In genomic region chr6:127768745-127769144, GRCh38 we compare ENCODE assay signal across 22 cellular contexts.
"Had no signal": no experiment of that assay in that cellular context is flagged by ENCODE, and none has a peak within 500 bp of the region (broad histone marks: within the 10 kb centered on the region; RNA-seq: fewer than 3 reads in every experiment).

No MANE protein-coding gene starts in this region.

- H3K4me3 Mint-ChIP-seq: activated CD8-positive, alpha-beta memory T cell treated with anti-CD3 and anti-CD28 coated beads, Interleukin-2, amount 10 ng/mL, durations not matched to agents 7 days and 5 days; activated T-cell treated with anti-CD3 and anti-CD28 coated beads, Interleukin-2, amount 50 U/mL, for 4 hours had no signal

- H3K9me3 ChIP-seq: breast epithelium had no signal

- H3K27me3 ChIP-seq: breast epithelium had no signal

- H3K36me3 ChIP-seq: breast epithelium, WERI-Rb-1 had no signal

- H3K27me3 Mint-ChIP-seq: activated CD8-positive, alpha-beta memory T cell treated with anti-CD3 and anti-CD28 coated beads, Interleukin-2, amount 10 ng/mL, durations not matched to agents 7 days and 5 days had no signal

- H3K4me3 ChIP-seq: breast epithelium had no signal

- H3K27ac ChIP-seq: breast epithelium, WERI-Rb-1 had no signal

- ATAC-seq: activated CD8-positive, alpha-beta memory T cell treated with anti-CD3 and anti-CD28 coated beads, Interleukin-2, amount 10 ng/mL, durations not matched to agents 7 days and 5 days; activated T-cell treated with anti-CD3 and anti-CD28 coated beads, Interleukin-2, amount 50 U/mL, for 4 hours had no signal

- H3K27ac Mint-ChIP-seq: activated CD8-positive, alpha-beta memory T cell treated with anti-CD3 and anti-CD28 coated beads, Interleukin-2, amount 10 ng/mL, durations not matched to agents 7 days and 5 days had no signal

- DNase-seq: activated CD4-positive, alpha-beta T cell treated with anti-CD3 and anti-CD28 coated beads for 4 hours; activated CD8-positive, alpha-beta memory T cell treated with anti-CD3 and anti-CD28 coated beads, Interleukin-2, amount 10 ng/mL, durations not matched to agents 7 days and 5 days; activated effector memory CD4-positive, alpha-beta T cell treated with anti-CD3 and anti-CD28 coated beads, Interleukin-2, amount 50 U/mL, for 16 hours; activated naive CD4-positive, alpha-beta T cell treated with Interleukin-2 at 50 U/mL for 16 hours; activated T-cell treated with anti-CD3 and anti-CD28 coated beads, Interleukin-2, amount 50 U/mL, for 4 hours; aorta; caudate nucleus; Kasumi-1; KBM-7; NCI-H1048; NCI-H1417; NCI-H1930; NCI-H2171; NCI-H2227 treated with DMSO at 0.1 percent for 48 hours; NCI-H446 treated with DMSO at 0.1 percent for 48 hours; NCI-H524 treated with DMSO at 0.1 percent for 48 hours; NCI-H748 treated with DMSO at 0.1 percent for 48 hours; SIG-M5; T-helper 2 cell; T1000; WERI-Rb-1 had no signal

- H3K4me1 ChIP-seq: breast epithelium had no signal
